33 cellular contexts compared by ENCODE assay signal in genomic region chr2:194985258-194985657, GRCh38.
"Had no signal": no experiment of that assay in that cellular context is flagged by ENCODE, and none has a peak within 500 bp of the region (broad histone marks: within the 10 kb centered on the region; RNA-seq: fewer than 3 reads in every experiment).

No MANE protein-coding gene starts in this region.

- FAIRE-seq: bronchial epithelial cell, TTC549 had no signal

- H3K36me3 ChIP-seq: ascending aorta, cardiac muscle cell, colonic mucosa, WERI-Rb-1 had no signal

- H3K4me1 ChIP-seq: ascending aorta, colonic mucosa had no signal

- H3K27ac ChIP-seq: ascending aorta, cardiac muscle cell, colonic mucosa, WERI-Rb-1 had no signal

- H3K9me3 ChIP-seq: colonic mucosa had no signal

- H3K27me3 ChIP-seq: ascending aorta, cardiac muscle cell, colonic mucosa had no signal

- H3K4me3 ChIP-seq: ascending aorta, cardiac muscle cell, colonic mucosa had no signal

- ATAC-seq: activated CD4-positive, alpha-beta T cell treated with anti-CD3 and anti-CD28 coated beads for 36 hours; activated CD4-positive, CD25-positive, alpha-beta regulatory T cell treated with anti-CD3 and anti-CD28 coated beads, Interleukin-2, amount 50 U/mL, for 24 hours; activated CD8-positive, alpha-beta memory T cell treated with anti-CD3 and anti-CD28 coated beads, Interleukin-2, amount 10 ng/mL, durations not matched to agents 7 days and 5 days; activated CD8-positive, alpha-beta T cell treated with anti-CD3 and anti-CD28 coated beads, Interleukin-2, amount 10 ng/mL, durations not matched to agents 7 days and 5 days; activated naive CD8-positive, alpha-beta T cell treated with anti-CD3 and anti-CD28 coated beads, Interleukin-2, amount 50 U/mL, for 24 hours; WTC11 had no signal

- DNase-seq: activated CD4-positive, alpha-beta memory T cell treated with anti-CD3 and anti-CD28 coated beads, Interleukin-2, amount 10 ng/mL, durations not matched to agents 7 days and 5 days; activated CD4-positive, alpha-beta T cell treated with anti-CD3 and anti-CD28 coated beads for 1 hour; activated CD4-positive, alpha-beta T cell treated with anti-CD3 and anti-CD28 coated beads for 36 hours; activated CD4-positive, alpha-beta T cell treated with anti-CD3 and anti-CD28 coated beads for 48 hours; activated CD4-positive, alpha-beta T cell treated with anti-CD3 and anti-CD28 coated beads, Interleukin-2, amount 10 ng/mL, durations not matched to agents 7 days and 5 days; activated CD4-positive, alpha-beta T cell treated with anti-CD3 and anti-CD28 coated beads, Interleukin-2, amount 50 U/mL, for 48 hours; activated CD4-positive, CD25-positive, alpha-beta regulatory T cell; activated CD8-positive, alpha-beta memory T cell treated with anti-CD3 and anti-CD28 coated beads for 24 hours; activated CD8-positive, alpha-beta memory T cell treated with anti-CD3 and anti-CD28 coated beads, Interleukin-2, amount 10 ng/mL, durations not matched to agents 7 days and 5 days; activated CD8-positive, alpha-beta memory T cell treated with anti-CD3 and anti-CD28 coated beads, Interleukin-2, amount 50 U/mL, for 48 hours; activated CD8-positive, alpha-beta T cell treated with anti-CD3 and anti-CD28 coated beads, Interleukin-2, amount 10 ng/mL, durations not matched to agents 7 days and 5 days; activated effector memory CD4-positive, alpha-beta T cell treated with Interleukin-2 at 50 U/mL for 16 hours; activated gamma-delta T cell; activated naive CD4-positive, alpha-beta T cell treated with anti-CD3 and anti-CD28 coated beads, Interleukin-2, amount 10 ng/mL, durations not matched to agents 7 days and 5 days; activated naive CD4-positive, alpha-beta T cell treated with Interleukin-2 at 50 U/mL for 16 hours; activated naive CD8-positive, alpha-beta T cell treated with anti-CD3 and anti-CD28 coated beads, Interleukin-2, amount 10 ng/mL, durations not matched to agents 7 days and 5 days; activated naive CD8-positive, alpha-beta T cell treated with anti-CD3 and anti-CD28 coated beads, Interleukin-2, amount 50 U/mL, for 24 hours; activated T-cell treated with anti-CD3 and anti-CD28 coated beads, Interleukin-2, amount 50 U/mL, for 24 hours; activated T-cell treated with anti-CD3 and anti-CD28 coated beads, Interleukin-2, amount 50 U/mL, for 48 hours; amygdala; anterior cingulate cortex; caudate nucleus; cerebellar nuclear complex; colonic mucosa; T-helper 2 cell; T-helper 9 cell; WERI-Rb-1 had no signal
